Comparison of ENCODE assay signal across 8 cellular contexts in the genomic region with DNA sequence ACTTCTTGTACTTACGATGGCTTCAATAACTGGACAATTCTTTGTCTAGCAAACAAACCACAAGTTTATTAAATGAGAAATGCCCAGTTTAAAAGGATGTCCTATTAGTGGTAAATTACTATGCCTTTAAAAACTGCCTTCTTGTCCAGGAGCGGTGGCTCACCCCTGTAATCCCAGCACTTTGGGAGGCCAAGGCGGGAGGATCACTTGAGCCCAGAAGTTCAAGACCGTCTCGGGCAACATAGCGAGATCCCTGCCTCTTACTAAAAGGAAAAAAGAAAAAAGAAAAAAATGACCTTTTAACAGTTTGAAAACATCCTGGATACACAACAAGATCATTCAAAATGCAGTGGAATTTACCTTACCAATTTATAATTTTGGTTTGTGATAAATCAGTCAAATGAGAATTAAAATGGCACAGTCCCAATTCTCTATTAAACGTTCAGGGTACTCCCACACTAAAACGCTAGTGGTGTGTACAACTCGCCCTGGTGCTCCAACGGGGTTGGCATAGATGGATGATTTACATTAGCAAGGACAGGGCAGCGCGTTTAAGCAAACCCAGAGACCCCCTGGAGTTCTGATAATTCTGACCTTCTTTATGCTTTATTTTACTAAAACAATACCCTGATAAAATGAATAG. TPM values are rescaled to one million over a fixed set of nuclear protein-coding genes. Genes with fewer than 3 reads are reported as not detected.
A peak's percentile ranks its signal among the peaks of the same experiment; 100 is the strongest.
DNase-seq lines count a peak whose midpoint lies in the region; ATAC-seq and TF ChIP-seq lines count a peak whose summit lies in the region.

No MANE protein-coding gene starts in this region.

- CTCF ChIA-PET in activated naive CD4-positive, alpha-beta T cell treated with anti-CD3 and anti-CD28 coated beads, Interleukin-2, amount 10 ng/mL, durations not matched to agents 7 days and 5 days (lab: Charles Lee): interaction anchor here (0.8 to 1.5 kb wide), 4 partner anchors 8 to 63 kb away, joined by 3 to 4 read pairs (median 3); a partner anchor contains a TSS
- CTCF ChIA-PET in activated CD8-positive, alpha-beta T cell treated with anti-CD3 and anti-CD28 coated beads for 36 hours (lab: Charles Lee): interaction anchor here (1.0 to 1.8 kb wide), 4 partner anchors 16 to 65 kb away, joined by 3 to 6 read pairs (median 6); no protein-coding TSS in a partner anchor

- H3K9ac ChIP-seq in iPS-18a (ENCODE audit: low read length): peak overlapping the region; percentile 98

- H3K27ac ChIP-seq in iPS-18a (ENCODE audit: low read length): peak overlapping the region; percentile 86

- H3K27me3 Mint-ChIP-seq in activated naive CD4-positive, alpha-beta T cell treated with anti-CD3 and anti-CD28 coated beads, Interleukin-2, amount 10 ng/mL, durations not matched to agents 7 days and 5 days: no peaks in the 10 kb centered on the region
- no peaks in the 10 kb centered on the region for H3K27me3 Mint-ChIP-seq in activated CD8-positive, alpha-beta T cell treated with anti-CD3 and anti-CD28 coated beads for 36 hours
- H3K27me3 Mint-ChIP-seq in stimulated activated naive CD8-positive, alpha-beta T cell treated with anti-CD3 and anti-CD28 coated beads, Interleukin-15, Interleukin-2, amounts not matched to agents 100 ng/mL and 50 ng/mL, for 24 hours: no peaks in the 10 kb centered on the region

- no peak for ATAC-seq in activated CD8-positive, alpha-beta T cell treated with anti-CD3 and anti-CD28 coated beads for 36 hours
- no peak for ATAC-seq in GM18868 (IDR thresholded peaks at IDR 0.05; ENCODE audit: unreplicated experiment)
- ATAC-seq in HG03159 (IDR thresholded peaks at IDR 0.05; ENCODE audit: unreplicated experiment): no peak
- no peak for ATAC-seq in HG03354 (IDR thresholded peaks at IDR 0.05; ENCODE audit: poor library complexity, severe bottlenecking, unreplicated experiment)

- H3K4me1 Mint-ChIP-seq in activated naive CD4-positive, alpha-beta T cell treated with anti-CD3 and anti-CD28 coated beads, Interleukin-2, amount 10 ng/mL, durations not matched to agents 7 days and 5 days: peaks cover 65% of the 10 kb centered on the region
- H3K4me1 Mint-ChIP-seq in activated CD8-positive, alpha-beta T cell treated with anti-CD3 and anti-CD28 coated beads for 36 hours (ENCODE audit: low read depth): peaks cover 54% of the 10 kb centered on the region
- H3K4me1 Mint-ChIP-seq in stimulated activated naive CD8-positive, alpha-beta T cell treated with anti-CD3 and anti-CD28 coated beads, Interleukin-15, Interleukin-2, amounts not matched to agents 100 ng/mL and 50 ng/mL, for 24 hours (ENCODE audit: low read depth): peaks cover 70% of the 10 kb centered on the region

- no peaks in the 10 kb centered on the region for H3K9me3 ChIP-seq in iPS-18a (ENCODE audit: control insufficient read depth, low read depth, low read length)

- intact Hi-C loops in activated CD8-positive, alpha-beta T cell treated with anti-CD3 and anti-CD28 coated beads for 36 hours (cut with micrococcal nuclease): loop anchor here (2.0 kb wide), 1 partner anchor 16 kb away; no protein-coding TSS in a partner anchor

- H3K27me3 ChIP-seq in iPS-18a (ENCODE audit: control insufficient read depth, insufficient read depth, low read length): no peaks in the 10 kb centered on the region

- peaks cover 16% of the 10 kb centered on the region for H3K4me1 ChIP-seq in iPS-18a (ENCODE audit: control insufficient read depth, low read depth, low read length)

- peak; percentile 41 for DNase-seq in activated naive CD4-positive, alpha-beta T cell treated with anti-CD3 and anti-CD28 coated beads, Interleukin-2, amount 10 ng/mL, durations not matched to agents 7 days and 5 days
- DNase-seq in activated naive CD4-positive, alpha-beta T cell treated with Interleukin-2 at 50 U/mL for 16 hours: no peak
- peak; percentile 44 for DNase-seq in activated CD8-positive, alpha-beta T cell treated with anti-CD3 and anti-CD28 coated beads for 36 hours

- H3K27ac Mint-ChIP-seq in activated naive CD4-positive, alpha-beta T cell treated with anti-CD3 and anti-CD28 coated beads, Interleukin-2, amount 10 ng/mL, durations not matched to agents 7 days and 5 days: peak overlapping the region; percentile 98
- H3K27ac Mint-ChIP-seq in activated CD8-positive, alpha-beta T cell treated with anti-CD3 and anti-CD28 coated beads for 36 hours: peak overlapping the region; percentile 95
- peak overlapping the region; percentile 96 for H3K27ac Mint-ChIP-seq in stimulated activated naive CD8-positive, alpha-beta T cell treated with anti-CD3 and anti-CD28 coated beads, Interleukin-15, Interleukin-2, amounts not matched to agents 100 ng/mL and 50 ng/mL, for 24 hours

- no peak for TF ChIP-seq CTCF in activated CD8-positive, alpha-beta T cell treated with anti-CD3 and anti-CD28 coated beads for 36 hours (IDR thresholded peaks at IDR 0.05)

- H3K4me3 ChIP-seq in iPS-18a (ENCODE audit: low read length): peak overlapping the region; percentile 93

- peak overlapping the region; percentile 88 for H3K4me3 Mint-ChIP-seq in activated naive CD4-positive, alpha-beta T cell treated with anti-CD3 and anti-CD28 coated beads, Interleukin-2, amount 10 ng/mL, durations not matched to agents 7 days and 5 days
- peak overlapping the region; percentile 94 for H3K4me3 Mint-ChIP-seq in activated CD8-positive, alpha-beta T cell treated with anti-CD3 and anti-CD28 coated beads for 36 hours
- peak overlapping the region; percentile 91 for H3K4me3 Mint-ChIP-seq in stimulated activated naive CD8-positive, alpha-beta T cell treated with anti-CD3 and anti-CD28 coated beads, Interleukin-15, Interleukin-2, amounts not matched to agents 100 ng/mL and 50 ng/mL, for 24 hours

- H3K36me3 ChIP-seq in iPS-18a (ENCODE audit: control insufficient read depth, low read depth, low read length): peaks cover 12% of the 10 kb centered on the region

- no peaks in the 10 kb centered on the region for H3K9me3 Mint-ChIP-seq in activated naive CD4-positive, alpha-beta T cell treated with anti-CD3 and anti-CD28 coated beads, Interleukin-2, amount 10 ng/mL, durations not matched to agents 7 days and 5 days
- no peaks in the 10 kb centered on the region for H3K9me3 Mint-ChIP-seq in activated CD8-positive, alpha-beta T cell treated with anti-CD3 and anti-CD28 coated beads for 36 hours
- H3K9me3 Mint-ChIP-seq in stimulated activated naive CD8-positive, alpha-beta T cell treated with anti-CD3 and anti-CD28 coated beads, Interleukin-15, Interleukin-2, amounts not matched to agents 100 ng/mL and 50 ng/mL, for 24 hours: no peaks in the 10 kb centered on the region

- POLR2A ChIA-PET in activated CD8-positive, alpha-beta T cell treated with anti-CD3 and anti-CD28 coated beads for 36 hours (lab: Charles Lee): interaction anchor here (0.7 to 7.6 kb wide), 8 partner anchors 9 to 1703 kb away, joined by 3 to 81 read pairs (median 4); a partner anchor contains a TSS

- H3K36me3 Mint-ChIP-seq in activated naive CD4-positive, alpha-beta T cell treated with anti-CD3 and anti-CD28 coated beads, Interleukin-2, amount 10 ng/mL, durations not matched to agents 7 days and 5 days: peaks cover 29% of the 10 kb centered on the region
- H3K36me3 Mint-ChIP-seq in activated CD8-positive, alpha-beta T cell treated with anti-CD3 and anti-CD28 coated beads for 36 hours (ENCODE audit: low read depth): peaks cover 41% of the 10 kb centered on the region
- H3K36me3 Mint-ChIP-seq in stimulated activated naive CD8-positive, alpha-beta T cell treated with anti-CD3 and anti-CD28 coated beads, Interleukin-15, Interleukin-2, amounts not matched to agents 100 ng/mL and 50 ng/mL, for 24 hours (ENCODE audit: low read depth): peaks cover 25% of the 10 kb centered on the region

RNA-seq across cellular contexts. Expression of a gene that starts 2.2 kb away (rescaled TPM):
- total RNA-seq in activated CD8-positive, alpha-beta T cell treated with anti-CD3 and anti-CD28 coated beads for 36 hours: 10 to 100 TPM; 16.5 to 16.7 TPM
